31 cellular contexts compared by ENCODE assay signal in genomic region chr12:64194333-64195149, GRCh38. TPM values are rescaled to one million over a fixed set of nuclear protein-coding genes. Genes with fewer than 3 reads are reported as not detected.
DNase-seq lines count a peak whose midpoint lies in the region; ATAC-seq and TF ChIP-seq lines count a peak whose summit lies in the region.
"Had no signal": no experiment of that assay in that cellular context is flagged by ENCODE, and none has a peak within 500 bp of the region (broad histone marks: within the 10 kb centered on the region; RNA-seq: fewer than 3 reads in every experiment).

No MANE protein-coding gene starts in this region.

- TF ChIP-seq CTCF in osteoblast (IDR thresholded peaks at IDR 0.05; ENCODE audit: extremely low read depth, low read depth, low read length), result no peak

- H3K4me3 ChIP-seq in adipocyte (ENCODE audit: low read length) (no peak overlapping the region), osteoblast (ENCODE audit: insufficient read depth, low read length) (no peak overlapping the region)
- H3K4me3 ChIP-seq: adrenal gland, BLaER1, coronary artery, GM23248, mucosa of descending colon, psoas muscle, SJCRH30, upper lobe of left lung had no signal

- no peak overlapping the region for H3K9ac ChIP-seq in adipocyte (ENCODE audit: low read length)
- H3K9ac ChIP-seq: BLaER1, GM23248 had no signal

- no peaks in the 10 kb centered on the region for H3K9me3 Mint-ChIP-seq in activated naive CD8-positive, alpha-beta T cell treated with anti-CD3 and anti-CD28 coated beads, Interleukin-2, amount 50 U/mL, for 24 hours
- H3K9me3 Mint-ChIP-seq: activated B cell treated with CpG ODN at 0.5 μM for 24 hours; activated T-helper 1 cell treated with anti-CD3 and anti-CD28 coated beads, Interleukin-12 subunit alpha, Interleukin-12 subunit beta, Interleukin-2, Interleukin-4 antibody, amounts not matched to agents 30 ng/mL and 10 ng/mL and 1 ng/mL, durations not matched to agents 14 hours and 24 hours and 36 hours; HFFc6; natural killer cell had no signal

- H3K27ac ChIP-seq in osteoblast (ENCODE audit: low read depth, low read length), result peak overlapping the region; percentile 28
- H3K27ac ChIP-seq: adrenal gland, BLaER1, GM23248, psoas muscle, SJCRH30, upper lobe of left lung had no signal

- H2AFZ ChIP-seq in osteoblast (ENCODE audit: low read length), result peak overlapping the region; percentile 84
- H2AFZ ChIP-seq: GM23248 had no signal

- H3K27me3 ChIP-seq in adipocyte (replicated peaks; ENCODE audit: control insufficient read depth, insufficient read depth, low read length) (no peaks in the 10 kb centered on the region), osteoblast (ENCODE audit: insufficient read depth, low read length) (no peaks in the 10 kb centered on the region)
- H3K27me3 ChIP-seq: adrenal gland, BLaER1, SJCRH30, upper lobe of left lung had no signal

- DNase-seq in adipocyte (ENCODE audit: low read depth) (peak; percentile 24), fibroblast of gingiva (ENCODE audit: low read depth) (peak; percentile 46), osteoblast (ENCODE audit: insufficient read length, low spot score, missing footprints) (peak; percentile 82), dermis blood vessel endothelial cell (no peak), Ammon's horn (ENCODE audit: low spot score) (no peak)
- no peak for DNase-seq in activated naive CD8-positive, alpha-beta T cell treated with anti-CD3 and anti-CD28 coated beads, Interleukin-2, amount 50 U/mL, for 24 hours
- DNase-seq: activated B cell treated with CpG ODN at 0.5 μM for 24 hours; activated naive CD4-positive, alpha-beta T cell treated with Interleukin-2 at 50 U/mL for 16 hours; adrenal gland; DMS 273 treated with DMSO at 0.1 percent for 48 hours; effector memory CD4-positive, alpha-beta T cell; EL; GM23248; HFFc6; KBM-7; mammary epithelial cell; mucosa of descending colon; natural killer cell; NCI-H1092 treated with DMSO at 0.1 percent for 48 hours; NCI-H187; NCI-H82; nucleus accumbens; psoas muscle; SJCRH30; stimulated activated CD4-positive, alpha-beta T cell treated with anti-CD3 and anti-CD28 coated beads, Interleukin-4, amount 100 ng/mL, for 24 hours; substantia nigra; upper lobe of left lung had no signal

- H3K4me2 ChIP-seq in osteoblast (ENCODE audit: insufficient read depth, low read length), result peak overlapping the region; percentile 44
- H3K4me2 ChIP-seq: BLaER1 had no signal

- H3K36me3 ChIP-seq in adipocyte (ENCODE audit: control insufficient read depth, insufficient read depth, low read length, severe bottlenecking) (peaks cover 10% of the 10 kb centered on the region), osteoblast (ENCODE audit: insufficient read depth, low read length) (peaks cover 6% of the 10 kb centered on the region)
- H3K36me3 ChIP-seq: SJCRH30 had no signal

- no peaks in the 10 kb centered on the region for H3K27me3 Mint-ChIP-seq in activated naive CD8-positive, alpha-beta T cell treated with anti-CD3 and anti-CD28 coated beads, Interleukin-2, amount 50 U/mL, for 24 hours
- H3K27me3 Mint-ChIP-seq: activated B cell treated with CpG ODN at 0.5 μM for 24 hours had no signal

- ATAC-seq in HG02885 (IDR thresholded peaks at IDR 0.05; ENCODE audit: poor library complexity, unreplicated experiment), result peak; percentile 28
- ATAC-seq in activated naive CD8-positive, alpha-beta T cell treated with anti-CD3 and anti-CD28 coated beads, Interleukin-2, amount 50 U/mL, for 24 hours, result no peak
- ATAC-seq: mucosa of descending colon, natural killer cell, psoas muscle had no signal

- H3K4me1 ChIP-seq in adipocyte (ENCODE audit: control insufficient read depth, insufficient read depth, low read length), result peaks cover 4% of the 10 kb centered on the region
- peaks cover 15% of the 10 kb centered on the region for H3K4me1 ChIP-seq in osteoblast (ENCODE audit: insufficient read depth, low read length)
- H3K4me1 ChIP-seq: adrenal gland, psoas muscle, SJCRH30, upper lobe of left lung had no signal

- H3K79me2 ChIP-seq in osteoblast (ENCODE audit: insufficient read depth, low read length), result no peaks in the 10 kb centered on the region

- H3K9me3 ChIP-seq in adipocyte (ENCODE audit: control insufficient read depth, low read length) (no peaks in the 10 kb centered on the region), osteoblast (ENCODE audit: low read depth, low read length) (no peaks in the 10 kb centered on the region)
- H3K9me3 ChIP-seq: adrenal gland, BLaER1, mucosa of descending colon, psoas muscle, SJCRH30, upper lobe of left lung had no signal

- H3K27ac Mint-ChIP-seq in activated naive CD8-positive, alpha-beta T cell treated with anti-CD3 and anti-CD28 coated beads, Interleukin-2, amount 50 U/mL, for 24 hours, result no peak overlapping the region
- H3K27ac Mint-ChIP-seq: activated B cell treated with CpG ODN at 0.5 μM for 24 hours; activated T-helper 1 cell treated with anti-CD3 and anti-CD28 coated beads, Interleukin-12 subunit alpha, Interleukin-12 subunit beta, Interleukin-2, Interleukin-4 antibody, amounts not matched to agents 30 ng/mL and 10 ng/mL and 1 ng/mL, durations not matched to agents 14 hours and 24 hours and 36 hours; HFFc6; natural killer cell had no signal

- H4K20me1 ChIP-seq in osteoblast (ENCODE audit: insufficient read depth, low read length), result no peaks in the 10 kb centered on the region
- H4K20me1 ChIP-seq: BLaER1 had no signal

- no peak overlapping the region for H3K4me3 Mint-ChIP-seq in activated naive CD8-positive, alpha-beta T cell treated with anti-CD3 and anti-CD28 coated beads, Interleukin-2, amount 50 U/mL, for 24 hours
- H3K4me3 Mint-ChIP-seq: activated B cell treated with CpG ODN at 0.5 μM for 24 hours; activated T-helper 1 cell treated with anti-CD3 and anti-CD28 coated beads, Interleukin-12 subunit alpha, Interleukin-12 subunit beta, Interleukin-2, Interleukin-4 antibody, amounts not matched to agents 30 ng/mL and 10 ng/mL and 1 ng/mL, durations not matched to agents 14 hours and 24 hours and 36 hours; HFFc6; natural killer cell had no signal

- peaks cover 25% of the 10 kb centered on the region for H3K36me3 Mint-ChIP-seq in activated naive CD8-positive, alpha-beta T cell treated with anti-CD3 and anti-CD28 coated beads, Interleukin-2, amount 50 U/mL, for 24 hours (ENCODE audit: low read depth)

- H3K4me1 Mint-ChIP-seq in activated naive CD8-positive, alpha-beta T cell treated with anti-CD3 and anti-CD28 coated beads, Interleukin-2, amount 50 U/mL, for 24 hours, result peaks cover 8% of the 10 kb centered on the region
- H3K4me1 Mint-ChIP-seq: natural killer cell had no signal

RNA-seq across cellular contexts. Expression of gene KICS2, which starts 27.6 kb away (rescaled TPM):
- total RNA-seq in osteoblast (5.4 and 6.8 TPM in 2 replicates), dermis blood vessel endothelial cell (4.4 and 6.0 TPM in 2 replicates)

Comparison
In these comparisons a context has a peak if more than half of its experiments do, and no peak if none do; other contexts are left out.
1. DNase-seq: peak in adipocyte (single experiment), fibroblast of gingiva (single experiment) and osteoblast (single experiment); none in dermis blood vessel endothelial cell (single experiment), Ammon's horn (single experiment) and activated naive CD8-positive, alpha-beta T cell treated with anti-CD3 and anti-CD28 coated beads, Interleukin-2, amount 50 U/mL, for 24 hours (single experiment).